Comparison of ENCODE assay signal across 11 cellular contexts in genomic region chr10:104622598-104623209, GRCh38. TPM values are rescaled to one million over a fixed set of nuclear protein-coding genes. Genes with fewer than 3 reads are reported as not detected.
DNase-seq lines count a peak whose midpoint lies in the region; ATAC-seq, FAIRE-seq and TF ChIP-seq lines count a peak whose summit lies in the region.
"Had no signal": no experiment of that assay in that cellular context is flagged by ENCODE, and none has a peak within 500 bp of the region (broad histone marks: within the 10 kb centered on the region; RNA-seq: fewer than 3 reads in every experiment).

No MANE protein-coding gene starts in this region.

- WGBS in heart left ventricle, 4 donors = 24 to 36% (median 31%) methylated on average over 4 of the region's 4 CpGs

- TF ChIP-seq CTCF in heart left ventricle (IDR thresholded peaks at IDR 0.05) (peak in 9 of 12 donors; percentile 7 to 41 (median 27)), choroid plexus epithelial cell (conservative IDR thresholded peaks at IDR 0.05; ENCODE audit: low read depth, low read length) (peak; percentile 57)

- no peak overlapping the region for H3K27ac ChIP-seq in heart left ventricle

- DNase-seq in heart left ventricle (no peak), Right ventricle myocardium inferior (ENCODE audit: missing footprints) (no peak), NCI-H1930 (lab: John Stamatoyannopoulos, UW) (peak; percentile 23 to 46), choroid plexus epithelial cell (ENCODE audit: low read depth) (peak; percentile 24), urothelium cell line (ENCODE audit: low spot score) (peak; percentile 68), NCI-H2196 treated with DMSO at 0.1 percent for 48 hours (lab: John Stamatoyannopoulos, UW; ENCODE audit: unreplicated experiment) (no peak)
- DNase-seq: activated naive CD8-positive, alpha-beta T cell treated with anti-CD3 and anti-CD28 coated beads, Interleukin-2, amount 10 ng/mL, durations not matched to agents 7 days and 5 days; NCI-H1694; stimulated activated naive B cell treated with anti-CD40 and anti-IgM and Interleukin-4, amounts not matched to agents 10 μg/mL and 1 μg/mL and 100 μg/mL, for 72 hours had no signal

- H3K4me1 ChIP-seq in heart left ventricle = no peaks in the 10 kb centered on the region

- ATAC-seq in heart left ventricle = no peak
- ATAC-seq in Right ventricle myocardium inferior = no peak
- ATAC-seq in HG03342 (IDR thresholded peaks at IDR 0.05; ENCODE audit: unreplicated experiment) = no peak
- no peak for ATAC-seq in HG03354 (IDR thresholded peaks at IDR 0.05; ENCODE audit: poor library complexity, severe bottlenecking, unreplicated experiment)

- H3K4me3 ChIP-seq in heart left ventricle = no peak overlapping the region
- H3K4me3 ChIP-seq in choroid plexus epithelial cell (ENCODE audit: low read depth, low read length) = no peak overlapping the region

- no peaks in the 10 kb centered on the region for H3K36me3 ChIP-seq in heart left ventricle

- intact Hi-C loops in heart left ventricle (cut with DNase I) (loop anchor here in 4 of 10 donors (2.0 to 5.0 kb wide), 2 partner anchors 215 to 216 kb away; no protein-coding TSS in a partner anchor), Right ventricle myocardium inferior (cut with DNase I) (loop anchor here (2.0 kb wide), 1 partner anchor 216 kb away; no protein-coding TSS in a partner anchor)

- no peak for TF ChIP-seq POLR2A in heart left ventricle (IDR thresholded peaks at IDR 0.05)

- H3K9me3 ChIP-seq in heart left ventricle = peaks cover 0 to 7% (median 0%) of the 10 kb centered on the region in 12 donors

- no peak for FAIRE-seq in urothelium cell line (lab: Jason Lieb, UNC)

- H3K27me3 ChIP-seq in heart left ventricle = peaks cover 0 to 38% (median 5%) of the 10 kb centered on the region in 9 donors

RNA-seq across cellular contexts. Expression of gene SORCS3, which starts 18.4 kb away (rescaled TPM):
- total RNA-seq in heart left ventricle = under 1 TPM in 2 of 9 donors, not detected in 7; 0.05 to 0.19 TPM
- polyA plus RNA-seq in heart left ventricle = under 1 TPM in 1 of 2 donors, not detected in 1; 0.03 TPM
- 0.08 TPM for total RNA-seq in Right ventricle myocardium inferior
- total RNA-seq: activated naive CD8-positive, alpha-beta T cell treated with anti-CD3 and anti-CD28 coated beads, Interleukin-2, amount 10 ng/mL, durations not matched to agents 7 days and 5 days had no signal

Comparison
In these comparisons a context has a peak if more than half of its experiments do, and no peak if none do; other contexts are left out.
1. DNase-seq: peak in NCI-H1930 (2 of 2), choroid plexus epithelial cell (single experiment) and urothelium cell line (single experiment); none in heart left ventricle (0 of 5), Right ventricle myocardium inferior (single experiment) and NCI-H2196 treated with DMSO at 0.1 percent for 48 hours (single experiment).